In genomic region chr21:46458315-46459023, GRCh38 we compare ENCODE assay signal across 1 cellular context.
TF ChIP-seq lines count a peak whose summit lies in the region.

Gene DIP2A (plus strand): TSS chr21:46458891. CDS start chr21:46459132, 241 bp downstream.

TF ChIP-seq in HEK293, 187 proteins besides CTCF, POLR2A, EP300 and RAD21 (continued from another document and continues in another):
- TF ChIP-seq ZNF548 (tag by site-specific recombination; IDR thresholded peaks at IDR 0.05) (no peak), ZBTB48 (tag by site-specific recombination; IDR thresholded peaks at IDR 0.05) (peak; percentile 54; the same call in 1 of the 2 replicates), ZBTB44 (tag by site-specific recombination; IDR thresholded peaks at IDR 0.05) (0 out of 2 replicates have a peak, but pooled peaks have one; percentile 9), HOXC10 (CRISPR knock-in tag; IDR thresholded peaks at IDR 0.05) (no peak), ZBTB1 (tag by site-specific recombination; IDR thresholded peaks at IDR 0.05) (peak; percentile 52; the same call in 1 of the 2 replicates), RBAK (tag by site-specific recombination; IDR thresholded peaks at IDR 0.05) (no peak), YY2 (tag by site-specific recombination; IDR thresholded peaks at IDR 0.05) (no peak), SETDB1 (IDR thresholded peaks at IDR 0.05; ENCODE audit: insufficient read length, low read length) (peak; percentile 21), ZNF211 (tag by site-specific recombination; IDR thresholded peaks at IDR 0.05; ENCODE audit: low read depth) (no peak), ZNF521 (tag by site-specific recombination; IDR thresholded peaks at IDR 0.05) (no peak), ZNF221 (tag by site-specific recombination; IDR thresholded peaks at IDR 0.05; ENCODE audit: borderline replicate concordance) (no peak), ZNF626 (tag by site-specific recombination; IDR thresholded peaks at IDR 0.05) (no peak), ZNF704 (tag by site-specific recombination; IDR thresholded peaks at IDR 0.05) (0 out of 2 replicates have a peak, but pooled peaks have one; percentile 6), GLI4 (tag by site-specific recombination; IDR thresholded peaks at IDR 0.05) (0 out of 2 replicates have a peak, but pooled peaks have one; percentile 5), ZNF792 (tag by site-specific recombination; IDR thresholded peaks at IDR 0.05) (no peak), KLF1 (tag by site-specific recombination; IDR thresholded peaks at IDR 0.05) (peak; percentile 54; the same call in 1 of the 2 replicates), BCL6B (tag by site-specific recombination; IDR thresholded peaks at IDR 0.05) (no peak), ZNF174 (tag by site-specific recombination; IDR thresholded peaks at IDR 0.05) (no peak), KLF9 (tag by site-specific recombination; IDR thresholded peaks at IDR 0.05; ENCODE audit: low read depth) (peak; percentile 50), ZNF473 (tag by site-specific recombination; IDR thresholded peaks at IDR 0.05) (no peak), ZNF416 (tag by site-specific recombination; IDR thresholded peaks at IDR 0.05) (no peak), ZNF354C (tag by site-specific recombination; IDR thresholded peaks at IDR 0.05; ENCODE audit: borderline replicate concordance, low read depth) (no peak), ZNF148 (tag by site-specific recombination; IDR thresholded peaks at IDR 0.05; ENCODE audit: borderline replicate concordance) (peak; percentile 32; the same call in 1 of the 2 replicates), ZBTB10 (tag by site-specific recombination; IDR thresholded peaks at IDR 0.05) (peak; percentile 55; the same call in 1 of the 2 replicates), ELK4 (IDR thresholded peaks at IDR 0.05; ENCODE audit: borderline replicate concordance, low read depth, low read length) (no peak), ZNF121 (tag by site-specific recombination; IDR thresholded peaks at IDR 0.05) (no peak), ZNF501 (tag by site-specific recombination; IDR thresholded peaks at IDR 0.05) (no peak), ZNF707 (tag by site-specific recombination; IDR thresholded peaks at IDR 0.05) (no peak), ZNF138 (tag by site-specific recombination; IDR thresholded peaks at IDR 0.05; ENCODE audit: borderline replicate concordance) (no peak), ZNF785 (tag by site-specific recombination; IDR thresholded peaks at IDR 0.05) (no peak), ZNF2 (tag by site-specific recombination; IDR thresholded peaks at IDR 0.05) (peak; percentile 47; the same call in 1 of the 2 replicates), ZNF202 (tag by site-specific recombination; IDR thresholded peaks at IDR 0.05; ENCODE audit: borderline replicate concordance) (no peak), ZNF184 (tag by site-specific recombination; IDR thresholded peaks at IDR 0.05) (0 out of 2 replicates have a peak, but pooled peaks have one; percentile 25), SALL2 (tag by site-specific recombination; IDR thresholded peaks at IDR 0.05; ENCODE audit: borderline replicate concordance) (no peak)
- TF ChIP-seq, protein P1, sequence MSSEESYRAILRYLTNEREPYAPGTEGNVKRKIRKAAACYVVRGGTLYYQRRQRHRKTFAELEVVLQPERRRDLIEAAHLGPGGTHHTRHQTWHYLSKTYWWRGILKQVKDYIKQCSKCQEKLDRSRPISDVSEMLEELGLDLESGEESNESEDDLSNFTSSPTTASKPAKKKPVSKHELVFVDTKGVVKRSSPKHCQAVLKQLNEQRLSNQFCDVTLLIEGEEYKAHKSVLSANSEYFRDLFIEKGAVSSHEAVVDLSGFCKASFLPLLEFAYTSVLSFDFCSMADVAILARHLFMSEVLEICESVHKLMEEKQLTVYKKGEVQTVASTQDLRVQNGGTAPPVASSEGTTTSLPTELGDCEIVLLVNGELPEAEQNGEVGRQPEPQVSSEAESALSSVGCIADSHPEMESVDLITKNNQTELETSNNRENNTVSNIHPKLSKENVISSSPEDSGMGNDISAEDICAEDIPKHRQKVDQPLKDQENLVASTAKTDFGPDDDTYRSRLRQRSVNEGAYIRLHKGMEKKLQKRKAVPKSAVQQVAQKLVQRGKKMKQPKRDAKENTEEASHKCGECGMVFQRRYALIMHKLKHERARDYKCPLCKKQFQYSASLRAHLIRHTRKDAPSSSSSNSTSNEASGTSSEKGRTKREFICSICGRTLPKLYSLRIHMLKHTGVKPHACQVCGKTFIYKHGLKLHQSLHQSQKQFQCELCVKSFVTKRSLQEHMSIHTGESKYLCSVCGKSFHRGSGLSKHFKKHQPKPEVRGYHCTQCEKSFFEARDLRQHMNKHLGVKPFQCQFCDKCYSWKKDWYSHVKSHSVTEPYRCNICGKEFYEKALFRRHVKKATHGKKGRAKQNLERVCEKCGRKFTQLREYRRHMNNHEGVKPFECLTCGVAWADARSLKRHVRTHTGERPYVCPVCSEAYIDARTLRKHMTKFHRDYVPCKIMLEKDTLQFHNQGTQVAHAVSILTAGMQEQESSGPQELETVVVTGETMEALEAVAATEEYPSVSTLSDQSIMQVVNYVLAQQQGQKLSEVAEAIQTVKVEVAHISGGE (tag by site-specific recombination; conservative IDR thresholded peaks at IDR 0.05; ENCODE audit: low read depth), result no peak
- TF ChIP-seq, protein P2, sequence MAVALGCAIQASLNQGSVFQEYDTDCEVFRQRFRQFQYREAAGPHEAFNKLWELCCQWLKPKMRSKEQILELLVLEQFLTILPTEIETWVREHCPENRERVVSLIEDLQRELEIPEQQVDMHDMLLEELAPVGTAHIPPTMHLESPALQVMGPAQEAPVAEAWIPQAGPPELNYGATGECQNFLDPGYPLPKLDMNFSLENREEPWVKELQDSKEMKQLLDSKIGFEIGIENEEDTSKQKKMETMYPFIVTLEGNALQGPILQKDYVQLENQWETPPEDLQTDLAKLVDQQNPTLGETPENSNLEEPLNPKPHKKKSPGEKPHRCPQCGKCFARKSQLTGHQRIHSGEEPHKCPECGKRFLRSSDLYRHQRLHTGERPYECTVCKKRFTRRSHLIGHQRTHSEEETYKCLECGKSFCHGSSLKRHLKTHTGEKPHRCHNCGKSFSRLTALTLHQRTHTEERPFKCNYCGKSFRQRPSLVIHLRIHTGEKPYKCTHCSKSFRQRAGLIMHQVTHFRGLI (tag by site-specific recombination; IDR thresholded peaks at IDR 0.05), result no peak
- TF ChIP-seq, protein P3, sequence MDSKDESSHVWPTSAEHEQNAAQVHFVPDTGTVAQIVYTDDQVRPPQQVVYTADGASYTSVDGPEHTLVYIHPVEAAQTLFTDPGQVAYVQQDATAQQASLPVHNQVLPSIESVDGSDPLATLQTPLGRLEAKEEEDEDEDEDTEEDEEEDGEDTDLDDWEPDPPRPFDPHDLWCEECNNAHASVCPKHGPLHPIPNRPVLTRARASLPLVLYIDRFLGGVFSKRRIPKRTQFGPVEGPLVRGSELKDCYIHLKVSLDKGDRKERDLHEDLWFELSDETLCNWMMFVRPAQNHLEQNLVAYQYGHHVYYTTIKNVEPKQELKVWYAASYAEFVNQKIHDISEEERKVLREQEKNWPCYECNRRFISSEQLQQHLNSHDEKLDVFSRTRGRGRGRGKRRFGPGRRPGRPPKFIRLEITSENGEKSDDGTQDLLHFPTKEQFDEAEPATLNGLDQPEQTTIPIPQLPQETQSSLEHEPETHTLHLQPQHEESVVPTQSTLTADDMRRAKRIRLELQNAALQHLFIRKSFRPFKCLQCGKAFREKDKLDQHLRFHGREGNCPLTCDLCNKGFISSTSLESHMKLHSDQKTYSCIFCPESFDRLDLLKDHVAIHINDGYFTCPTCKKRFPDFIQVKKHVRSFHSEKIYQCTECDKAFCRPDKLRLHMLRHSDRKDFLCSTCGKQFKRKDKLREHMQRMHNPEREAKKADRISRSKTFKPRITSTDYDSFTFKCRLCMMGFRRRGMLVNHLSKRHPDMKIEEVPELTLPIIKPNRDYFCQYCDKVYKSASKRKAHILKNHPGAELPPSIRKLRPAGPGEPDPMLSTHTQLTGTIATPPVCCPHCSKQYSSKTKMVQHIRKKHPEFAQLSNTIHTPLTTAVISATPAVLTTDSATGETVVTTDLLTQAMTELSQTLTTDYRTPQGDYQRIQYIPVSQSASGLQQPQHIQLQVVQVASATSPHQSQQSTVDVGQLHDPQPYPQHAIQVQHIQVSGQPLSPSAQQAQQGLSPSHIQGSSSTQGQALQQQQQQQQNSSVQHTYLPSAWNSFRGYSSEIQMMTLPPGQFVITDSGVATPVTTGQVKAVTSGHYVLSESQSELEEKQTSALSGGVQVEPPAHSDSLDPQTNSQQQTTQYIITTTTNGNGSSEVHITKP (tag by site-specific recombination; IDR thresholded peaks at IDR 0.05), result no peak
- TF ChIP-seq, protein P4, sequence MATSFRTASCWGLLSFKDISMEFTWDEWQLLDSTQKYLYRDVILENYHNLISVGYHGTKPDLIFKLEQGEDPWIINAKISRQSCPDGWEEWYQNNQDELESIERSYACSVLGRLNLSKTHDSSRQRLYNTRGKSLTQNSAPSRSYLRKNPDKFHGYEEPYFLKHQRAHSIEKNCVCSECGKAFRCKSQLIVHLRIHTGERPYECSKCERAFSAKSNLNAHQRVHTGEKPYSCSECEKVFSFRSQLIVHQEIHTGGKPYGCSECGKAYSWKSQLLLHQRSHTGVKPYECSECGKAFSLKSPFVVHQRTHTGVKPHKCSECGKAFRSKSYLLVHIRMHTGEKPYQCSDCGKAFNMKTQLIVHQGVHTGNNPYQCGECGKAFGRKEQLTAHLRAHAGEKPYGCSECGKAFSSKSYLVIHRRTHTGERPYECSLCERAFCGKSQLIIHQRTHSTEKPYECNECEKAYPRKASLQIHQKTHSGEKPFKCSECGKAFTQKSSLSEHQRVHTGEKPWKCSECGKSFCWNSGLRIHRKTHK (tag by site-specific recombination; IDR thresholded peaks at IDR 0.05), result no peak
